In the genomic region with DNA sequence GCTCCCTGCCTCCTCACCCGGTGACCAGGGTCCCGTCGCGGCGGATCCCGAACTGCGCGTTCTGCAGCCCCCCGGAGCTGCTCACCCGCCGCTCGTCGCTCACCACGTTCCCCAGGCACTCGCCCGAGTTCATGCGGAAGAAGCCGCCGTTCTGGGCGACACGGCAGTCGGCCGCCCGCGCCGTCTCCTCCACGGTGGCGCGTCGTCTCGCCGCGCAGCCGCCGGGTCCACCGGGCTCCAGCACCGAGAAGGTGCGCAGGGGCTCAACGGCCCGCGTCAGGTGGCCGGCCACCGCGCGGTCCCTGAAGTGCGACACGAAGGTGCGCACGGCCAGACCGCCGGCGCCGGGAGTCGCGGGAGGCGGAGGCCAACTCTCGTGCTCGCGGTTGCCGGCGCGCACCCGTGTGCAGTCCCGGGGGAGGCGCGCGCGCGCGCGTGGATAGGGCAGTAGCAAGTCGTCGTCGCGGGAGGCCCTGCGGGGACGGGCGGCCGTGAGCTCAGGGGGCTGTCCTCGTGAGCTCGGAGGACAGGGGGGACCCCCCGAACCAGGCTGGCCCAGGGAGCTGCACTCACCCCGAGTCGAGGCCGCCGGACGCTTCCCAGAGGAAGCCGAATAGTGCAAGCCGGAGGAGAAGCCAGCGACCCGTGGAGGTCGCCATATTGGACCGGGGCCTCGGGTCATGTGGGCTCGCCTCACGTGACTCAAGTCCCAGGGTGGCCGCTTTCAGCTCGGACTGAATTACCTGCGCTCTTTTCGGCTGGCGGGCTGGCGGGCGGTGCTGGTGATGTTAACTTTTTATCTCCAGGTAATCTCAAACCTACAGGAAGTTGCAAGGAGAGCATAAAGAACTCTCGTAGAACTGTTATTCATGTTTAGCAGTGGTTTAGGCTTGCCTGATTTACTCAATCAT, we compare ENCODE assay signal across 1 cellular context.
TF ChIP-seq lines count a peak whose summit lies in the region.

A gene with protein sequence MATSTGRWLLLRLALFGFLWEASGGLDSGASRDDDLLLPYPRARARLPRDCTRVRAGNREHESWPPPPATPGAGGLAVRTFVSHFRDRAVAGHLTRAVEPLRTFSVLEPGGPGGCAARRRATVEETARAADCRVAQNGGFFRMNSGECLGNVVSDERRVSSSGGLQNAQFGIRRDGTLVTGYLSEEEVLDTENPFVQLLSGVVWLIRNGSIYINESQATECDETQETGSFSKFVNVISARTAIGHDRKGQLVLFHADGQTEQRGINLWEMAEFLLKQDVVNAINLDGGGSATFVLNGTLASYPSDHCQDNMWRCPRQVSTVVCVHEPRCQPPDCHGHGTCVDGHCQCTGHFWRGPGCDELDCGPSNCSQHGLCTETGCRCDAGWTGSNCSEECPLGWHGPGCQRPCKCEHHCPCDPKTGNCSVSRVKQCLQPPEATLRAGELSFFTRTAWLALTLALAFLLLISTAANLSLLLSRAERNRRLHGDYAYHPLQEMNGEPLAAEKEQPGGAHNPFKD (minus strand): TSS at position 680 of the 911 bp plus-strand sequence. CDS start 21 bp downstream, at position 659.

TF ChIP-seq in WTC11, 78 proteins besides CTCF, POLR2A, EP300 and RAD21 (continued from another document and continues in another):
- TF ChIP-seq, protein P1, sequence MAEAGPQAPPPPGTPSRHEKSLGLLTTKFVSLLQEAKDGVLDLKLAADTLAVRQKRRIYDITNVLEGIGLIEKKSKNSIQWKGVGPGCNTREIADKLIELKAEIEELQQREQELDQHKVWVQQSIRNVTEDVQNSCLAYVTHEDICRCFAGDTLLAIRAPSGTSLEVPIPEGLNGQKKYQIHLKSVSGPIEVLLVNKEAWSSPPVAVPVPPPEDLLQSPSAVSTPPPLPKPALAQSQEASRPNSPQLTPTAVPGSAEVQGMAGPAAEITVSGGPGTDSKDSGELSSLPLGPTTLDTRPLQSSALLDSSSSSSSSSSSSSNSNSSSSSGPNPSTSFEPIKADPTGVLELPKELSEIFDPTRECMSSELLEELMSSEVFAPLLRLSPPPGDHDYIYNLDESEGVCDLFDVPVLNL (CRISPR knock-in tag; IDR thresholded peaks at IDR 0.05; ENCODE audit: borderline replicate concordance, low read depth) = no peak
- TF ChIP-seq ETV6 (CRISPR knock-in tag; IDR thresholded peaks at IDR 0.05) (peak; percentile 53; the same call in 1 of the 2 replicates), JAZF1 (CRISPR knock-in tag; IDR thresholded peaks at IDR 0.05) (no peak), ZNF121 (CRISPR knock-in tag; IDR thresholded peaks at IDR 0.05) (no peak), ZNF416 (CRISPR knock-in tag; IDR thresholded peaks at IDR 0.05) (no peak), NR1H2 (CRISPR knock-in tag; IDR thresholded peaks at IDR 0.05) (no peak), ZBTB21 (CRISPR knock-in tag; IDR thresholded peaks at IDR 0.05; ENCODE audit: borderline replicate concordance) (no peak), TCF7 (CRISPR knock-in tag; IDR thresholded peaks at IDR 0.05; ENCODE audit: low read depth) (no peak), RELA (CRISPR knock-in tag; IDR thresholded peaks at IDR 0.05; ENCODE audit: borderline replicate concordance) (peak; percentile 25; the same call in 1 of the 2 replicates), PRRX2 (CRISPR knock-in tag; IDR thresholded peaks at IDR 0.05) (no peak), FOXP1 (CRISPR knock-in tag; IDR thresholded peaks at IDR 0.05; ENCODE audit: borderline replicate concordance) (peak; percentile 62; the same call in 1 of the 2 replicates), ZNF263 (CRISPR knock-in tag; IDR thresholded peaks at IDR 0.05; ENCODE audit: low read depth) (no peak), FOXJ3 (CRISPR knock-in tag; IDR thresholded peaks at IDR 0.05; ENCODE audit: borderline replicate concordance) (no peak), NFYB (CRISPR knock-in tag; conservative IDR thresholded peaks at IDR 0.05; ENCODE audit: low read depth) (no peak), IRF2 (CRISPR knock-in tag; IDR thresholded peaks at IDR 0.05; ENCODE audit: borderline replicate concordance, low read depth) (no peak), ZNF671 (CRISPR knock-in tag; IDR thresholded peaks at IDR 0.05) (no peak), SMAD3 (CRISPR knock-in tag; IDR thresholded peaks at IDR 0.05; ENCODE audit: borderline replicate concordance) (no peak), NFE2L1 (CRISPR knock-in tag; IDR thresholded peaks at IDR 0.05) (no peak), CBFB (CRISPR knock-in tag; IDR thresholded peaks at IDR 0.05; ENCODE audit: low read depth) (0 out of 2 replicates have a peak, but pooled peaks have one; percentile 82), FOXK1 (CRISPR knock-in tag; IDR thresholded peaks at IDR 0.05) (peak; percentile 86; the same call in 1 of the 2 replicates), ZNF396 (CRISPR knock-in tag; IDR thresholded peaks at IDR 0.05; ENCODE audit: borderline replicate concordance) (no peak), RORB (CRISPR knock-in tag; IDR thresholded peaks at IDR 0.05) (no peak), ZNF219 (CRISPR knock-in tag; IDR thresholded peaks at IDR 0.05; ENCODE audit: borderline replicate concordance) (no peak), EMX1 (CRISPR knock-in tag; IDR thresholded peaks at IDR 0.05) (no peak), SMAD4 (CRISPR knock-in tag; IDR thresholded peaks at IDR 0.05) (no peak), NR3C1 (CRISPR knock-in tag; conservative IDR thresholded peaks at IDR 0.05; ENCODE audit: low read depth) (no peak), ZNF423 (CRISPR knock-in tag; IDR thresholded peaks at IDR 0.05) (no peak)
- TF ChIP-seq, protein P2, sequence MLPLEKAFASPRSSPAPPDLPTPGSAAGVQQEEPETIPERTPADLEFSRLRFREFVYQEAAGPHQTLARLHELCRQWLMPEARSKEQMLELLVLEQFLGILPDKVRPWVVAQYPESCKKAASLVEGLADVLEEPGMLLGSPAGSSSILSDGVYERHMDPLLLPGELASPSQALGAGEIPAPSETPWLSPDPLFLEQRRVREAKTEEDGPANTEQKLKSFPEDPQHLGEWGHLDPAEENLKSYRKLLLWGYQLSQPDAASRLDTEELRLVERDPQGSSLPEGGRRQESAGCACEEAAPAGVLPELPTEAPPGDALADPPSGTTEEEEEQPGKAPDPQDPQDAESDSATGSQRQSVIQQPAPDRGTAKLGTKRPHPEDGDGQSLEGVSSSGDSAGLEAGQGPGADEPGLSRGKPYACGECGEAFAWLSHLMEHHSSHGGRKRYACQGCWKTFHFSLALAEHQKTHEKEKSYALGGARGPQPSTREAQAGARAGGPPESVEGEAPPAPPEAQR (CRISPR knock-in tag; IDR thresholded peaks at IDR 0.05) = no peak
- TF ChIP-seq, protein P3, sequence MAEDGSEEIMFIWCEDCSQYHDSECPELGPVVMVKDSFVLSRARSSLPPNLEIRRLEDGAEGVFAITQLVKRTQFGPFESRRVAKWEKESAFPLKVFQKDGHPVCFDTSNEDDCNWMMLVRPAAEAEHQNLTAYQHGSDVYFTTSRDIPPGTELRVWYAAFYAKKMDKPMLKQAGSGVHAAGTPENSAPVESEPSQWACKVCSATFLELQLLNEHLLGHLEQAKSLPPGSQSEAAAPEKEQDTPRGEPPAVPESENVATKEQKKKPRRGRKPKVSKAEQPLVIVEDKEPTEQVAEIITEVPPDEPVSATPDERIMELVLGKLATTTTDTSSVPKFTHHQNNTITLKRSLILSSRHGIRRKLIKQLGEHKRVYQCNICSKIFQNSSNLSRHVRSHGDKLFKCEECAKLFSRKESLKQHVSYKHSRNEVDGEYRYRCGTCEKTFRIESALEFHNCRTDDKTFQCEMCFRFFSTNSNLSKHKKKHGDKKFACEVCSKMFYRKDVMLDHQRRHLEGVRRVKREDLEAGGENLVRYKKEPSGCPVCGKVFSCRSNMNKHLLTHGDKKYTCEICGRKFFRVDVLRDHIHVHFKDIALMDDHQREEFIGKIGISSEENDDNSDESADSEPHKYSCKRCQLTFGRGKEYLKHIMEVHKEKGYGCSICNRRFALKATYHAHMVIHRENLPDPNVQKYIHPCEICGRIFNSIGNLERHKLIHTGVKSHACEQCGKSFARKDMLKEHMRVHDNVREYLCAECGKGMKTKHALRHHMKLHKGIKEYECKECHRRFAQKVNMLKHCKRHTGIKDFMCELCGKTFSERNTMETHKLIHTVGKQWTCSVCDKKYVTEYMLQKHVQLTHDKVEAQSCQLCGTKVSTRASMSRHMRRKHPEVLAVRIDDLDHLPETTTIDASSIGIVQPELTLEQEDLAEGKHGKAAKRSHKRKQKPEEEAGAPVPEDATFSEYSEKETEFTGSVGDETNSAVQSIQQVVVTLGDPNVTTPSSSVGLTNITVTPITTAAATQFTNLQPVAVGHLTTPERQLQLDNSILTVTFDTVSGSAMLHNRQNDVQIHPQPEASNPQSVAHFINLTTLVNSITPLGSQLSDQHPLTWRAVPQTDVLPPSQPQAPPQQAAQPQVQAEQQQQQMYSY (CRISPR knock-in tag; IDR thresholded peaks at IDR 0.05) = no peak
- TF ChIP-seq, protein P4, sequence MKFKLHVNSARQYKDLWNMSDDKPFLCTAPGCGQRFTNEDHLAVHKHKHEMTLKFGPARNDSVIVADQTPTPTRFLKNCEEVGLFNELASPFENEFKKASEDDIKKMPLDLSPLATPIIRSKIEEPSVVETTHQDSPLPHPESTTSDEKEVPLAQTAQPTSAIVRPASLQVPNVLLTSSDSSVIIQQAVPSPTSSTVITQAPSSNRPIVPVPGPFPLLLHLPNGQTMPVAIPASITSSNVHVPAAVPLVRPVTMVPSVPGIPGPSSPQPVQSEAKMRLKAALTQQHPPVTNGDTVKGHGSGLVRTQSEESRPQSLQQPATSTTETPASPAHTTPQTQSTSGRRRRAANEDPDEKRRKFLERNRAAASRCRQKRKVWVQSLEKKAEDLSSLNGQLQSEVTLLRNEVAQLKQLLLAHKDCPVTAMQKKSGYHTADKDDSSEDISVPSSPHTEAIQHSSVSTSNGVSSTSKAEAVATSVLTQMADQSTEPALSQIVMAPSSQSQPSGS (CRISPR knock-in tag; IDR thresholded peaks at IDR 0.05; ENCODE audit: borderline replicate concordance, low read depth) = no peak
- TF ChIP-seq, protein P5, sequence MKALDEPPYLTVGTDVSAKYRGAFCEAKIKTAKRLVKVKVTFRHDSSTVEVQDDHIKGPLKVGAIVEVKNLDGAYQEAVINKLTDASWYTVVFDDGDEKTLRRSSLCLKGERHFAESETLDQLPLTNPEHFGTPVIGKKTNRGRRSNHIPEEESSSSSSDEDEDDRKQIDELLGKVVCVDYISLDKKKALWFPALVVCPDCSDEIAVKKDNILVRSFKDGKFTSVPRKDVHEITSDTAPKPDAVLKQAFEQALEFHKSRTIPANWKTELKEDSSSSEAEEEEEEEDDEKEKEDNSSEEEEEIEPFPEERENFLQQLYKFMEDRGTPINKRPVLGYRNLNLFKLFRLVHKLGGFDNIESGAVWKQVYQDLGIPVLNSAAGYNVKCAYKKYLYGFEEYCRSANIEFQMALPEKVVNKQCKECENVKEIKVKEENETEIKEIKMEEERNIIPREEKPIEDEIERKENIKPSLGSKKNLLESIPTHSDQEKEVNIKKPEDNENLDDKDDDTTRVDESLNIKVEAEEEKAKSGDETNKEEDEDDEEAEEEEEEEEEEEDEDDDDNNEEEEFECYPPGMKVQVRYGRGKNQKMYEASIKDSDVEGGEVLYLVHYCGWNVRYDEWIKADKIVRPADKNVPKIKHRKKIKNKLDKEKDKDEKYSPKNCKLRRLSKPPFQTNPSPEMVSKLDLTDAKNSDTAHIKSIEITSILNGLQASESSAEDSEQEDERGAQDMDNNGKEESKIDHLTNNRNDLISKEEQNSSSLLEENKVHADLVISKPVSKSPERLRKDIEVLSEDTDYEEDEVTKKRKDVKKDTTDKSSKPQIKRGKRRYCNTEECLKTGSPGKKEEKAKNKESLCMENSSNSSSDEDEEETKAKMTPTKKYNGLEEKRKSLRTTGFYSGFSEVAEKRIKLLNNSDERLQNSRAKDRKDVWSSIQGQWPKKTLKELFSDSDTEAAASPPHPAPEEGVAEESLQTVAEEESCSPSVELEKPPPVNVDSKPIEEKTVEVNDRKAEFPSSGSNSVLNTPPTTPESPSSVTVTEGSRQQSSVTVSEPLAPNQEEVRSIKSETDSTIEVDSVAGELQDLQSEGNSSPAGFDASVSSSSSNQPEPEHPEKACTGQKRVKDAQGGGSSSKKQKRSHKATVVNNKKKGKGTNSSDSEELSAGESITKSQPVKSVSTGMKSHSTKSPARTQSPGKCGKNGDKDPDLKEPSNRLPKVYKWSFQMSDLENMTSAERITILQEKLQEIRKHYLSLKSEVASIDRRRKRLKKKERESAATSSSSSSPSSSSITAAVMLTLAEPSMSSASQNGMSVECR (CRISPR knock-in tag; IDR thresholded peaks at IDR 0.05; ENCODE audit: borderline replicate concordance) = peak; percentile 83; the same call in 1 of the 2 replicates
- TF ChIP-seq, protein P6, sequence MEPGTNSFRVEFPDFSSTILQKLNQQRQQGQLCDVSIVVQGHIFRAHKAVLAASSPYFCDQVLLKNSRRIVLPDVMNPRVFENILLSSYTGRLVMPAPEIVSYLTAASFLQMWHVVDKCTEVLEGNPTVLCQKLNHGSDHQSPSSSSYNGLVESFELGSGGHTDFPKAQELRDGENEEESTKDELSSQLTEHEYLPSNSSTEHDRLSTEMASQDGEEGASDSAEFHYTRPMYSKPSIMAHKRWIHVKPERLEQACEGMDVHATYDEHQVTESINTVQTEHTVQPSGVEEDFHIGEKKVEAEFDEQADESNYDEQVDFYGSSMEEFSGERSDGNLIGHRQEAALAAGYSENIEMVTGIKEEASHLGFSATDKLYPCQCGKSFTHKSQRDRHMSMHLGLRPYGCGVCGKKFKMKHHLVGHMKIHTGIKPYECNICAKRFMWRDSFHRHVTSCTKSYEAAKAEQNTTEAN (CRISPR knock-in tag; IDR thresholded peaks at IDR 0.05) = peak; percentile 59; the same call in 1 of the 2 replicates
- TF ChIP-seq, protein P7, sequence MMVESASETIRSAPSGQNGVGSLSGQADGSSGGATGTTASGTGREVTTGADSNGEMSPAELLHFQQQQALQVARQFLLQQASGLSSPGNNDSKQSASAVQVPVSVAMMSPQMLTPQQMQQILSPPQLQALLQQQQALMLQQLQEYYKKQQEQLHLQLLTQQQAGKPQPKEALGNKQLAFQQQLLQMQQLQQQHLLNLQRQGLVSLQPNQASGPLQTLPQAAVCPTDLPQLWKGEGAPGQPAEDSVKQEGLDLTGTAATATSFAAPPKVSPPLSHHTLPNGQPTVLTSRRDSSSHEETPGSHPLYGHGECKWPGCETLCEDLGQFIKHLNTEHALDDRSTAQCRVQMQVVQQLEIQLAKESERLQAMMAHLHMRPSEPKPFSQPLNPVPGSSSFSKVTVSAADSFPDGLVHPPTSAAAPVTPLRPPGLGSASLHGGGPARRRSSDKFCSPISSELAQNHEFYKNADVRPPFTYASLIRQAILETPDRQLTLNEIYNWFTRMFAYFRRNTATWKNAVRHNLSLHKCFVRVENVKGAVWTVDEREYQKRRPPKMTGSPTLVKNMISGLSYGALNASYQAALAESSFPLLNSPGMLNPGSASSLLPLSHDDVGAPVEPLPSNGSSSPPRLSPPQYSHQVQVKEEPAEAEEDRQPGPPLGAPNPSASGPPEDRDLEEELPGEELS (CRISPR knock-in tag; IDR thresholded peaks at IDR 0.05) = peak; percentile 30; the same call in 1 of the 2 replicates
